9 cellular contexts compared by ENCODE assay signal in the genomic region with DNA sequence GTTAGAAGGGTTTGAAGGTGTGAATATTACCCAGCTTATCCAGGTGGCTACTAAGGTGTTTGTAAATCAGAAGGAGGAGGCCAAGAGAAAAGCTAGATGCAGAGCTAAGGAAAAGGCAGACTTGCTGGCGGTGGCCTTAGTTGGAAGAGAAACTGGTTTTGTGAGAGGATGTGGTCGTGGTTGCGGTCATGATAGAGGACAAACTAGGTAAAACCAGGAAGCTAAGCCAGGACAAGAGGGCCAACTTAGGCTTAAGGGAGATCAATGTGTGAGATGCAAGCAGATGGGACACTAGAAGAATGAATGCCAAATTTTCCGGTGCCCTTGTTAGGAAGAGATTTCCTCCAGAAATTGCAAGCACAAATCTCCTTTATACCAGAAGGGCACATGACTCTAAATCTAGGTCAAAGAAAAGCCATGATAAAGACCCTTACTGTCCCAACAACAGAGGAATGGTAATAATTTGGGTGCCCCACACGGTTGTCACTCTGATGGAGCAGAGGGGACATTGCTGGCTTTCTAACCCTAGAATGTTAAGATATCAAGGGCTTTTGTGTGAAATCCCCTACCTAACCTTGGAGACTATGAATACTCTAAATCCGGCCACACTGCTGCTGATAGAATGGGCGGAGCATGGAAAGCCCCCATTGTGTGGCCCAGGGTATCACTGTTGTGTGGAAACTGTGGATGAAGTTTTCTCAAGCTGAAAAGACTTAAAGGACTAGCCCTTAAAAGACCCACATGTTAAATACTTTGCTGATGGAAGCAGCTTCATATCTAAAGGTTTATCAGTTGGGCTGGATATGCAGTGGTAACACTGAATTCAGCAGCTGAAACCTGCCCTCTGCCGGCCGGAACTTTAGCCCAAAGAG. TPM values are rescaled to one million over a fixed set of nuclear protein-coding genes. Genes with fewer than 3 reads are reported as not detected.
DNase-seq lines count a peak whose midpoint lies in the region; ATAC-seq and TF ChIP-seq lines count a peak whose summit lies in the region.
"Had no signal": no experiment of that assay in that cellular context is flagged by ENCODE, and none has a peak within 500 bp of the region (broad histone marks: within the 10 kb centered on the region; RNA-seq: fewer than 3 reads in every experiment).

No MANE protein-coding gene starts in this region.

- H3K36me3 ChIP-seq in WERI-Rb-1 (no peaks in the 10 kb centered on the region), left lung (no peaks in the 10 kb centered on the region)

- TF ChIP-seq CTCF in WERI-Rb-1 (IDR thresholded peaks at IDR 0.05; ENCODE audit: low read depth, low read length) = peak; percentile 49; the same call in 1 of the 2 replicates
- no peak for TF ChIP-seq CTCF in left lung (IDR thresholded peaks at IDR 0.05)

- H3K27me3 ChIP-seq in WERI-Rb-1 (ENCODE audit: insufficient read depth, low read depth, severe bottlenecking) = peaks cover 5% of the 10 kb centered on the region
- H3K27me3 ChIP-seq in left lung = no peaks in the 10 kb centered on the region

- ATAC-seq in GM21367 (IDR thresholded peaks at IDR 0.05; ENCODE audit: unreplicated experiment) (peak; percentile 52), left lung (peak; percentile 43)

- intact Hi-C loops in left lung (cut with DNase I) = no loop called here
- intact Hi-C loops in posterior cingulate gyrus (cut with DNase I) = no loop called here

- peaks cover 14% of the 10 kb centered on the region for H3K9me3 ChIP-seq in WERI-Rb-1 (ENCODE audit: severe bottlenecking)
- H3K9me3 ChIP-seq in left lung = no peaks in the 10 kb centered on the region

- H3K4me3 ChIP-seq in WERI-Rb-1 (ENCODE audit: low read depth, low read length) (no peak overlapping the region), left lung (no peak overlapping the region)

- peaks cover 0 to 46% of the 10 kb centered on the region in 2 donors for H3K4me1 ChIP-seq in left lung

- H3K27ac ChIP-seq in WERI-Rb-1 = no peak overlapping the region
- peak overlapping the region in 1 of 2 donors; percentile 74 for H3K27ac ChIP-seq in left lung

- peak; percentile 2 for DNase-seq in NCI-H345 (lab: John Stamatoyannopoulos, UW)
- no peak for DNase-seq in NCI-H345 treated with DMSO at 0.1 percent for 48 hours (lab: John Stamatoyannopoulos, UW; ENCODE audit: unreplicated experiment)
- peak; percentile 58 for DNase-seq in HT-29 (ENCODE audit: low spot score)
- DNase-seq in WERI-Rb-1 = peak; percentile 43
- DNase-seq in left lung = no peak
- no peak for DNase-seq in DMS79 treated with DMSO at 0.1 percent for 48 hours (lab: John Stamatoyannopoulos, UW)
- no peak for DNase-seq in posterior cingulate gyrus

RNA-seq across cellular contexts. Expression of a gene that starts 7.8 kb away (rescaled TPM):
- total RNA-seq in HT-29 (2014; rRNA removed; shearing (Covaris generic)) = not detected in 2 replicates
- not detected for total RNA-seq in left lung
- total RNA-seq: activated naive CD4-positive, alpha-beta T cell treated with anti-CD3 and anti-CD28 coated beads, Interleukin-2, amount 50 U/mL, for 72 hours had no signal

RNA-seq across cellular contexts. Expression of a gene that starts 53.6 kb away (rescaled TPM):
- total RNA-seq in HT-29 (2014; rRNA removed; shearing (Covaris generic)) = 33.4 and 34.9 TPM in 2 replicates
- total RNA-seq in left lung = 100 to 1,000 TPM; 131 to 171 TPM

Comparison
In these comparisons a context has a peak if more than half of its experiments do, and no peak if none do; other contexts are left out.
1. DNase-seq: peak in NCI-H345 (single experiment), HT-29 (single experiment) and WERI-Rb-1 (single experiment); none in NCI-H345 treated with DMSO at 0.1 percent for 48 hours (single experiment), left lung (0 of 2), DMS79 treated with DMSO at 0.1 percent for 48 hours (single experiment) and posterior cingulate gyrus (0 of 10).